27 cellular contexts compared by ENCODE assay signal in genomic region chr3:146781606-146782005, GRCh38.
DNase-seq lines count a peak whose midpoint lies in the region; ATAC-seq and TF ChIP-seq lines count a peak whose summit lies in the region.
"Had no signal": no experiment of that assay in that cellular context is flagged by ENCODE, and none has a peak within 500 bp of the region (broad histone marks: within the 10 kb centered on the region; RNA-seq: fewer than 3 reads in every experiment).

No MANE protein-coding gene starts in this region.

- in situ Hi-C loops in G401 (cut with HindIII; ENCODE audit: low sequenced_read_pairs), result no loop called here
- in situ Hi-C loops in astrocyte of the spinal cord (cut with HindIII; ENCODE audit: low sequenced_read_pairs), result no loop called here

- intact Hi-C loops in posterior vena cava (cut with DNase I), result no loop called here

- no peak overlapping the region for H3K4me3 Mint-ChIP-seq in osteocyte (ENCODE audit: unreplicated experiment)
- H3K4me3 Mint-ChIP-seq: activated CD4-positive, alpha-beta T cell treated with anti-CD3 and anti-CD28 coated beads, Interleukin-2, amount 10 ng/mL, durations not matched to agents 7 days and 5 days; activated naive CD8-positive, alpha-beta T cell; dendritic cell treated with granulocyte-macrophage colony-stimulating factor and Interleukin-4, amounts not matched to agents 40 ng/mL and 50 ng/mL, for 4 days; naive thymus-derived CD8-positive, alpha-beta T cell; stimulated activated naive B cell treated with anti-CD40 and anti-IgM and Interleukin-4, amounts not matched to agents 10 μg/mL and 1 μg/mL and 100 μg/mL, for 72 hours had no signal

- no peaks in the 10 kb centered on the region for H3K36me3 Mint-ChIP-seq in osteocyte (ENCODE audit: unreplicated experiment)
- H3K36me3 Mint-ChIP-seq: activated naive CD8-positive, alpha-beta T cell; naive thymus-derived CD8-positive, alpha-beta T cell; stimulated activated naive B cell treated with anti-CD40 and anti-IgM and Interleukin-4, amounts not matched to agents 10 μg/mL and 1 μg/mL and 100 μg/mL, for 72 hours; WTC11 had no signal

- TF ChIP-seq CTCF in astrocyte of the spinal cord (IDR thresholded peaks at IDR 0.05; ENCODE audit: low read depth, low read length) (no peak), fibroblast of mammary gland (conservative IDR thresholded peaks at IDR 0.05; ENCODE audit: control insufficient read depth, insufficient read depth, low read depth, low read length) (no peak), osteocyte (IDR thresholded peaks at IDR 0.05) (no peak)

- DNase-seq in G401 (ENCODE audit: low spot score) (peak; percentile 64), astrocyte of the spinal cord (ENCODE audit: low read depth, low spot score) (peak; percentile 47), fibroblast of mammary gland (ENCODE audit: low read depth) (peak; percentile 12), osteocyte (ENCODE audit: extremely low spot score, unreplicated experiment) (no peak), hypothalamus (lab: John Stamatoyannopoulos, UW) (no peak), posterior vena cava (ENCODE audit: low spot score) (no peak), NCI-H2196 treated with DMSO at 0.1 percent for 48 hours (lab: John Stamatoyannopoulos, UW; ENCODE audit: unreplicated experiment) (no peak)
- DNase-seq: activated CD4-positive, alpha-beta T cell treated with anti-CD3 and anti-CD28 coated beads, Interleukin-2, amount 10 ng/mL, durations not matched to agents 7 days and 5 days; anterior cingulate cortex; COR-L47; KG1; left ventricle myocardium superior; naive thymus-derived CD8-positive, alpha-beta T cell; NCI-H1105; NCI-H187; NCI-H524; occipital lobe; OCI-M1; stimulated activated naive B cell treated with anti-CD40 and anti-IgM and Interleukin-4, amounts not matched to agents 10 μg/mL and 1 μg/mL and 100 μg/mL, for 72 hours; T-helper 1 cell; upper lobe of left lung had no signal

- H3K4me1 Mint-ChIP-seq in osteocyte (ENCODE audit: unreplicated experiment), result peaks cover 65% of the 10 kb centered on the region
- H3K4me1 Mint-ChIP-seq: activated CD4-positive, alpha-beta T cell treated with anti-CD3 and anti-CD28 coated beads, Interleukin-2, amount 10 ng/mL, durations not matched to agents 7 days and 5 days; naive thymus-derived CD8-positive, alpha-beta T cell; stimulated activated naive B cell treated with anti-CD40 and anti-IgM and Interleukin-4, amounts not matched to agents 10 μg/mL and 1 μg/mL and 100 μg/mL, for 72 hours had no signal

- ATAC-seq in HG03095 (IDR thresholded peaks at IDR 0.05; ENCODE audit: unreplicated experiment), result no peak
- ATAC-seq: left ventricle myocardium superior; naive thymus-derived CD8-positive, alpha-beta T cell; stimulated activated naive B cell treated with anti-CD40 and anti-IgM and Interleukin-4, amounts not matched to agents 10 μg/mL and 1 μg/mL and 100 μg/mL, for 72 hours had no signal

- H3K4me3 ChIP-seq in astrocyte of the spinal cord (ENCODE audit: low read depth, low read length) (no peak overlapping the region), fibroblast of mammary gland (ENCODE audit: control insufficient read depth, low read depth, low read length) (no peak overlapping the region)
- H3K4me3 ChIP-seq: MG63, skin epidermis, upper lobe of left lung had no signal

- H3K9me3 Mint-ChIP-seq in osteocyte (ENCODE audit: unreplicated experiment), result peaks cover 4% of the 10 kb centered on the region
- H3K9me3 Mint-ChIP-seq: activated CD4-positive, alpha-beta T cell treated with anti-CD3 and anti-CD28 coated beads, Interleukin-2, amount 10 ng/mL, durations not matched to agents 7 days and 5 days; dendritic cell treated with granulocyte-macrophage colony-stimulating factor and Interleukin-4, amounts not matched to agents 40 ng/mL and 50 ng/mL, for 4 days; stimulated activated naive B cell treated with anti-CD40 and anti-IgM and Interleukin-4, amounts not matched to agents 10 μg/mL and 1 μg/mL and 100 μg/mL, for 72 hours; WTC11 had no signal

- H3K27ac Mint-ChIP-seq in osteocyte (ENCODE audit: unreplicated experiment), result peak overlapping the region; percentile 87
- H3K27ac Mint-ChIP-seq: activated CD4-positive, alpha-beta T cell treated with anti-CD3 and anti-CD28 coated beads, Interleukin-2, amount 10 ng/mL, durations not matched to agents 7 days and 5 days; activated naive CD8-positive, alpha-beta T cell; dendritic cell treated with granulocyte-macrophage colony-stimulating factor and Interleukin-4, amounts not matched to agents 40 ng/mL and 50 ng/mL, for 4 days; naive thymus-derived CD8-positive, alpha-beta T cell; stimulated activated naive B cell treated with anti-CD40 and anti-IgM and Interleukin-4, amounts not matched to agents 10 μg/mL and 1 μg/mL and 100 μg/mL, for 72 hours; WTC11 had no signal

- H3K27me3 Mint-ChIP-seq in osteocyte (ENCODE audit: unreplicated experiment), result no peaks in the 10 kb centered on the region
- H3K27me3 Mint-ChIP-seq: activated CD4-positive, alpha-beta T cell treated with anti-CD3 and anti-CD28 coated beads, Interleukin-2, amount 10 ng/mL, durations not matched to agents 7 days and 5 days; activated naive CD8-positive, alpha-beta T cell; dendritic cell treated with granulocyte-macrophage colony-stimulating factor and Interleukin-4, amounts not matched to agents 40 ng/mL and 50 ng/mL, for 4 days; naive thymus-derived CD8-positive, alpha-beta T cell; stimulated activated naive B cell treated with anti-CD40 and anti-IgM and Interleukin-4, amounts not matched to agents 10 μg/mL and 1 μg/mL and 100 μg/mL, for 72 hours had no signal

Comparison
In these comparisons a context has a peak if more than half of its experiments do, and no peak if none do; other contexts are left out.
1. DNase-seq: peak in G401 (single experiment), astrocyte of the spinal cord (single experiment) and fibroblast of mammary gland (single experiment); none in osteocyte (single experiment), hypothalamus (0 of 51), posterior vena cava (single experiment) and NCI-H2196 treated with DMSO at 0.1 percent for 48 hours (single experiment).